In the genomic region with DNA sequence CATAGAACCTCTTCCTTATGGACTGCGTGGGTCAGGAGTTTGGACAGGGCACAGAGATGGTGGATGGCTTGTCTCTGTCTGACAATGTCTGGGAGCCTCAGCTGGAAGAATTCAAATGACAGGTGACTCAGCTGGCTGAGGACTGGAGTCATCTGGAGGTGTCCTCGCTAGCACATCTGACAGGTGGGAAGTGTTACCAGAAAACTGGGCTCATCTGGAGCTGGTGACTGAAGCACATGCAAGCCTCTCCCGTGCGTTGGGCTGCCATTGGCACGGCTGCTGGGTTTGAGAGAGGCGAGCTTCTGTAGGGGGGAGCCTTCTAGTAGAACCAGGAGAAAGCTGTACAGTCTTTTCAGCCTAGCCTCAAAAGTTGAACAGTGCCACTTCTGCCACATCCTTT, we compare ENCODE assay signal across 15 cellular contexts.
A peak's percentile ranks its signal among the peaks of the same experiment; 100 is the strongest.
DNase-seq lines count a peak whose midpoint lies in the region; ATAC-seq lines count a peak whose summit lies in the region.
"Had no signal": no experiment of that assay in that cellular context is flagged by ENCODE, and none has a peak within 500 bp of the region (broad histone marks: within the 10 kb centered on the region; RNA-seq: fewer than 3 reads in every experiment).

No MANE protein-coding gene starts in this region.

- H3K36me3 Mint-ChIP-seq in T-cell, result no peaks in the 10 kb centered on the region
- H3K36me3 Mint-ChIP-seq: CD4-positive, CD25-positive, alpha-beta regulatory T cell had no signal

- H3K4me1 ChIP-seq in right cardiac atrium (ENCODE audit: control insufficient read depth, insufficient read depth, low read length), result peaks cover 11% of the 10 kb centered on the region
- H3K4me1 ChIP-seq: BE2C, Caco-2, HAP-1 had no signal

- CTCF ChIA-PET in T-cell (lab: Charles Lee), result interaction anchor here in 1 of 2 donors (0.5 kb wide), 1 partner anchor 75 kb away, joined by 3 read pairs; no protein-coding TSS in a partner anchor

- POLR2A ChIA-PET in T-cell (lab: Charles Lee), result no interaction called here

- H3K27ac ChIP-seq in right cardiac atrium (ENCODE audit: low read length), result peak overlapping the region; percentile 15
- H3K27ac ChIP-seq: GM23248 had no signal

- DNase-seq in right cardiac atrium (no peak), Right ventricle myocardium superior (no peak), T-cell (no peak), occipital lobe (lab: John Stamatoyannopoulos, UW) (peak; percentile 42), GF-D8 (lab: John Stamatoyannopoulos, UW) (no peak), SKM-1 treated with dmso at 0.1 percent for 144 hours (lab: John Stamatoyannopoulos, UW; ENCODE audit: unreplicated experiment) (no peak), NCI-H748 treated with DMSO at 0.1 percent for 48 hours (lab: John Stamatoyannopoulos, UW) (no peak)
- DNase-seq: ACHN, BE2C, C1 segment of cervical spinal cord, Caco-2, GM23248 had no signal

- 83% methylated on average over 6 of the region's 6 CpGs for WGBS in right cardiac atrium

- no peak overlapping the region for H3K27ac Mint-ChIP-seq in T-cell
- H3K27ac Mint-ChIP-seq: CD4-positive, CD25-positive, alpha-beta regulatory T cell had no signal

- no peak overlapping the region for H3K4me3 ChIP-seq in right cardiac atrium (ENCODE audit: low read length)
- H3K4me3 ChIP-seq: GM23248, HAP-1 had no signal

- H3K9me3 Mint-ChIP-seq in T-cell, result no peaks in the 10 kb centered on the region

- H3K4me3 Mint-ChIP-seq in T-cell, result no peak overlapping the region
- H3K4me3 Mint-ChIP-seq: CD4-positive, CD25-positive, alpha-beta regulatory T cell had no signal

- H3K4me1 Mint-ChIP-seq in T-cell, result no peaks in the 10 kb centered on the region
- H3K4me1 Mint-ChIP-seq: CD4-positive, CD25-positive, alpha-beta regulatory T cell had no signal

- H3K27me3 ChIP-seq in right cardiac atrium (ENCODE audit: control insufficient read depth, insufficient read depth), result no peaks in the 10 kb centered on the region
- H3K27me3 ChIP-seq: BE2C had no signal

- H3K27me3 Mint-ChIP-seq in T-cell, result no peaks in the 10 kb centered on the region
- H3K27me3 Mint-ChIP-seq: CD4-positive, CD25-positive, alpha-beta regulatory T cell had no signal

- ATAC-seq in right cardiac atrium (no peak), Right ventricle myocardium superior (ENCODE audit: poor library complexity) (no peak), T-cell (replicated peaks in 1 of 4) (peak; percentile 15 to 36 (median 20))
- ATAC-seq: HepG2 had no signal

- intact Hi-C loops in right cardiac atrium (cut with DNase I) (no loop called here), Right ventricle myocardium superior (cut with DNase I) (no loop called here)

- H3K9me3 ChIP-seq in right cardiac atrium (ENCODE audit: control insufficient read depth, low read length), result no peaks in the 10 kb centered on the region
- H3K9me3 ChIP-seq: BE2C, Caco-2, HAP-1 had no signal

Comparison
In these comparisons a context has a peak if more than half of its experiments do, and no peak if none do; other contexts are left out.
1. ATAC-seq: peak in T-cell (4 of 4); none in right cardiac atrium (0 of 2) and Right ventricle myocardium superior (single experiment).